35 cellular contexts compared by ENCODE assay signal in genomic region chr14:77823378-77823777, GRCh38.
"Had no signal": no experiment of that assay in that cellular context is flagged by ENCODE, and none has a peak within 500 bp of the region (broad histone marks: within the 10 kb centered on the region; RNA-seq: fewer than 3 reads in every experiment).

No MANE protein-coding gene starts in this region.

- H3K4me3 ChIP-seq: MG63 had no signal

- H3K9me3 ChIP-seq: MG63 had no signal

- H3K27me3 ChIP-seq: MG63 had no signal

- H3K4me2 ChIP-seq: KMS-11 had no signal

- DNase-seq: Karpas-422, Kasumi-1, MG63, MM.1S, MV-4-11, NCI-H1048, NCI-H1092, NCI-H1092 treated with DMSO at 0.1 percent for 48 hours, NCI-H1105, NCI-H1105 treated with DMSO at 0.1 percent for 48 hours, NCI-H1417, NCI-H1417 treated with DMSO at 0.1 percent for 48 hours, NCI-H1436, NCI-H1436 treated with DMSO at 0.1 percent for 48 hours, NCI-H146, NCI-H1694, NCI-H1694 treated with DMSO at 0.1 percent for 48 hours, NCI-H187, NCI-H187 treated with DMSO at 0.1 percent for 48 hours, NCI-H1930, NCI-H2029, NCI-H2029 treated with DMSO at 0.1 percent for 48 hours, NCI-H2081, NCI-H2081 treated with DMSO at 0.1 percent for 48 hours, NCI-H2107, NCI-H2171, NCI-H2171 treated with DMSO at 0.1 percent for 48 hours, NCI-H2227 treated with DMSO at 0.1 percent for 48 hours, NCI-H226, NCI-H345, NCI-H446, NCI-H446 treated with DMSO at 0.1 percent for 48 hours, NCI-H510A, NCI-H510A treated with DMSO at 0.1 percent for 48 hours had no signal

- H3K27ac ChIP-seq: KMS-11 had no signal

- H3K36me3 ChIP-seq: MG63 had no signal
